Comparison of ENCODE assay signal across 20 cellular contexts in genomic region chr11:47589504-47590025, GRCh38. TPM values are rescaled to one million over a fixed set of nuclear protein-coding genes. Genes with fewer than 3 reads are reported as not detected.
A peak's percentile ranks its signal among the peaks of the same experiment; 100 is the strongest.
DNase-seq lines count a peak whose midpoint lies in the region; ATAC-seq, FAIRE-seq and TF ChIP-seq lines count a peak whose summit lies in the region.
"Had no signal": no experiment of that assay in that cellular context is flagged by ENCODE, and none has a peak within 500 bp of the region (broad histone marks: within the 10 kb centered on the region; RNA-seq: fewer than 3 reads in every experiment).

No MANE protein-coding gene starts in this region.

- H3K9me3 ChIP-seq in gastroesophageal sphincter: peaks cover 0 to 4% (median 0%) of the 10 kb centered on the region in 3 donors
- no peaks in the 10 kb centered on the region for H3K9me3 ChIP-seq in osteoblast (ENCODE audit: low read depth, low read length)
- H3K9me3 ChIP-seq: HAP-1 had no signal

- in situ Hi-C loops in brain microvascular endothelial cell (cut with HindIII; ENCODE audit: low pct_ligation_motif_present, low sequenced_read_pairs): no loop called here

- peaks cover 20% of the 10 kb centered on the region for H3K27me3 ChIP-seq in brain microvascular endothelial cell (replicated peaks)
- peaks cover 58% of the 10 kb centered on the region for H3K27me3 ChIP-seq in gastroesophageal sphincter
- H3K27me3 ChIP-seq in osteoblast (ENCODE audit: insufficient read depth, low read length): peaks cover 41% of the 10 kb centered on the region

- H3K4me3 ChIP-seq in brain microvascular endothelial cell (ENCODE audit: low read depth, low read length) (peak overlapping the region; percentile 42), gastroesophageal sphincter (peak overlapping the region in 1 of 2 donors; percentile 49), osteoblast (ENCODE audit: insufficient read depth, low read length) (peak overlapping the region; percentile 42)
- H3K4me3 ChIP-seq: HAP-1 had no signal

- H3K27ac ChIP-seq in brain microvascular endothelial cell: no peak overlapping the region
- H3K27ac ChIP-seq in gastroesophageal sphincter: peak overlapping the region in 2 of 4 donors; percentile 22 to 64
- H3K27ac ChIP-seq in osteoblast (ENCODE audit: low read depth, low read length): no peak overlapping the region
- H3K27ac ChIP-seq: parathyroid adenoma had no signal

- no peaks in the 10 kb centered on the region for H3K79me2 ChIP-seq in osteoblast (ENCODE audit: insufficient read depth, low read length)
- H3K79me2 ChIP-seq: parathyroid adenoma had no signal

- peak; percentile 15 for ATAC-seq in gastroesophageal sphincter
- ATAC-seq: activated T-cell treated with anti-CD3 and anti-CD28 coated beads, Interleukin-2, amount 50 U/mL, for 4 hours; Panc1; stimulated activated effector memory CD8-positive, alpha-beta T cell treated with anti-CD3 and anti-CD28 coated beads, Interleukin-12 subunit alpha, Interleukin-12 subunit beta, amount 100 ng/mL, for 72 hours; T-cell had no signal

- peak overlapping the region; percentile 71 for H2AFZ ChIP-seq in osteoblast (ENCODE audit: low read length)
- H2AFZ ChIP-seq: parathyroid adenoma had no signal

- TF ChIP-seq POLR2A in gastroesophageal sphincter (IDR thresholded peaks at IDR 0.05): no peak

- no peak for DNase-seq in brain microvascular endothelial cell
- no peak for DNase-seq in osteoblast (ENCODE audit: insufficient read length, low spot score, missing footprints)
- DNase-seq in urothelium cell line (ENCODE audit: low spot score): no peak
- DNase-seq in GM03348 (ENCODE audit: low spot score): no peak
- DNase-seq in activated CD8-positive, alpha-beta memory T cell treated with anti-CD3 and anti-CD28 coated beads for 24 hours: no peak
- no peak for DNase-seq in activated naive CD4-positive, alpha-beta T cell treated with Interleukin-2 at 50 U/mL for 16 hours
- DNase-seq: activated CD4-positive, alpha-beta T cell treated with anti-CD3 and anti-CD28 coated beads for 1 hour; activated T-cell treated with anti-CD3 and anti-CD28 coated beads, Interleukin-2, amount 50 U/mL, for 4 hours; amniotic stem cell; CD8-positive, alpha-beta memory T cell; NCI-H2227 treated with DMSO at 0.1 percent for 48 hours; stimulated activated CD4-positive, alpha-beta T cell treated with anti-CD3 and anti-CD28 coated beads, Interleukin-2, amount 100 ng/mL, for 24 hours; T-cell had no signal

- no peak for TF ChIP-seq EP300 in gastroesophageal sphincter (IDR thresholded peaks at IDR 0.05)

- H4K20me1 ChIP-seq in osteoblast (ENCODE audit: insufficient read depth, low read length): peaks cover 2% of the 10 kb centered on the region

- 88% methylated on average over 5 of the region's 60 CpGs; no CpG with 5 or more reads in 1 of the 2 donors for WGBS in gastroesophageal sphincter (ENCODE audit: low coverage in 1 of 2), 2 donors

- H3K4me2 ChIP-seq in osteoblast (ENCODE audit: insufficient read depth, low read length): peak overlapping the region; percentile 33

- no peak for TF ChIP-seq CTCF in brain microvascular endothelial cell (IDR thresholded peaks at IDR 0.05; ENCODE audit: low read depth, low read length, missing control alignments)
- no peak for TF ChIP-seq CTCF in gastroesophageal sphincter (IDR thresholded peaks at IDR 0.05)
- no peak for TF ChIP-seq CTCF in osteoblast (IDR thresholded peaks at IDR 0.05; ENCODE audit: extremely low read depth, low read depth, low read length)

- H3K4me1 ChIP-seq in gastroesophageal sphincter (peaks cover 0 to 50% (median 11%) of the 10 kb centered on the region in 3 donors), osteoblast (ENCODE audit: insufficient read depth, low read length) (no peaks in the 10 kb centered on the region)
- H3K4me1 ChIP-seq: HAP-1 had no signal

- H3K36me3 ChIP-seq in brain microvascular endothelial cell (replicated peaks): peaks cover 5% of the 10 kb centered on the region
- peaks cover 0 to 17% of the 10 kb centered on the region in 2 donors for H3K36me3 ChIP-seq in gastroesophageal sphincter
- H3K36me3 ChIP-seq in osteoblast (ENCODE audit: insufficient read depth, low read length): no peaks in the 10 kb centered on the region
- H3K36me3 ChIP-seq: HAP-1 had no signal

- FAIRE-seq in urothelium cell line (lab: Jason Lieb, UNC): peak; percentile 42
- FAIRE-seq: G401.6, GM18507 had no signal

RNA-seq across cellular contexts. Expression of gene FAM180B, which starts 3.1 kb away (rescaled TPM):
- total RNA-seq in gastroesophageal sphincter (1 to 10 TPM in 1 of 4 donors, under 1 TPM in 3; 0.37 to 1.1 (median 0.68) TPM), osteoblast (not detected in 2 replicates)

RNA-seq across cellular contexts. Expression of gene C1QTNF4, which starts 4.6 kb away (rescaled TPM):
- total RNA-seq in gastroesophageal sphincter (1 to 10 TPM in 3 of 4 donors, under 1 TPM in 1; 0.47 to 5.1 (median 2.3) TPM), osteoblast (0.36 TPM in 1 of 2 replicates, not detected in the other)

RNA-seq across cellular contexts. Expression of gene NDUFS3, which starts 10.7 kb away (rescaled TPM):
- total RNA-seq in gastroesophageal sphincter (10 to 100 TPM; 38.7 to 75.6 (median 53.2) TPM), osteoblast (55.0 and 56.9 TPM in 2 replicates)

RNA-seq across cellular contexts. Expression of gene KBTBD4, which starts 10.8 kb away (rescaled TPM):
- 10 to 100 TPM; 23.3 to 36.1 (median 27.0) TPM for total RNA-seq in gastroesophageal sphincter
- 26.8 and 28.3 TPM in 2 replicates for total RNA-seq in osteoblast

RNA-seq across cellular contexts. Expression of gene PTPMT1, which starts 24.2 kb away (rescaled TPM):
- total RNA-seq in gastroesophageal sphincter (10 to 100 TPM; 70.0 to 95.7 (median 83.6) TPM), osteoblast (67.5 and 80.7 TPM in 2 replicates)
